Comparison of ENCODE assay signal across 8 cellular contexts in genomic region chr9:119963798-119964372, GRCh38.
DNase-seq lines count a peak whose midpoint lies in the region; ATAC-seq, FAIRE-seq and TF ChIP-seq lines count a peak whose summit lies in the region.

No MANE protein-coding gene starts in this region.

- no peak for FAIRE-seq in bronchial epithelial cell (lab: Jason Lieb, UNC)
- FAIRE-seq in GM12892 (lab: Jason Lieb, UNC) = no peak

- no peak overlapping the region for H2BK12ac ChIP-seq in mesenchymal stem cell (ENCODE audit: low read length in 2 of 2)

- no peak overlapping the region for H3K4me3 ChIP-seq in AG10803 (ENCODE audit: low read length)
- H3K4me3 ChIP-seq in MG63 = no peak overlapping the region
- H3K4me3 ChIP-seq in bronchial epithelial cell (ENCODE audit: low read depth, low read length) = no peak overlapping the region
- peak overlapping the region in 1 of 2 experiments; percentile 40 for H3K4me3 ChIP-seq in mesenchymal stem cell (ENCODE audit: insufficient read depth in 1 of 2, low read depth in 1 of 2, low read length in 2 of 2)

- peaks cover 8% of the 10 kb centered on the region for H3K4me1 ChIP-seq in mesenchymal stem cell (ENCODE audit: control insufficient read depth, insufficient read depth, low read depth, low read length)

- H3K14ac ChIP-seq in mesenchymal stem cell (ENCODE audit: low read length in 2 of 2) = no peak overlapping the region

- peak overlapping the region; percentile 30 for H3K4me2 ChIP-seq in mesenchymal stem cell (ENCODE audit: low read length, poor library complexity, severe bottlenecking)

- H2BK15ac ChIP-seq in mesenchymal stem cell (ENCODE audit: low read depth, poor library complexity, severe bottlenecking) = peak overlapping the region; percentile 85

- TF ChIP-seq CTCF in AG10803 (conservative IDR thresholded peaks at IDR 0.05; ENCODE audit: low read length) (0 out of 2 replicates have a peak, but pooled peaks have one; percentile 7), bronchial epithelial cell (IDR thresholded peaks at IDR 0.05; ENCODE audit: insufficient read depth, low read length, severe bottlenecking) (no peak)

- peak overlapping the region in 1 of 2 experiments; percentile 90 for H3K18ac ChIP-seq in mesenchymal stem cell (ENCODE audit: low read depth in 1 of 2, low read length in 2 of 2)

- no peak for TF ChIP-seq POLR2A in GM12892 (IDR thresholded peaks at IDR 0.05; ENCODE audit: low read depth, low read length)

- no peaks in the 10 kb centered on the region for H3K79me1 ChIP-seq in mesenchymal stem cell (replicated peaks; ENCODE audit: low read length, poor library complexity, severe bottlenecking)

- peak overlapping the region; percentile 97 for H3K27ac ChIP-seq in mesenchymal stem cell (ENCODE audit: low read length, poor library complexity, severe bottlenecking)

- H3K4ac ChIP-seq in mesenchymal stem cell (ENCODE audit: low read depth in 1 of 2, low read length in 2 of 2) = peak overlapping the region in 1 of 2 experiments; percentile 6

- H3K36me3 ChIP-seq in MG63 = no peaks in the 10 kb centered on the region
- no peaks in the 10 kb centered on the region for H3K36me3 ChIP-seq in bronchial epithelial cell (ENCODE audit: control insufficient read depth, insufficient read depth, low read length)
- no peaks in the 10 kb centered on the region for H3K36me3 ChIP-seq in mesenchymal stem cell (ENCODE audit: control insufficient read depth in 1 of 2, insufficient read depth in 2 of 2, low read depth in 1 of 2, low read length in 2 of 2)

- ATAC-seq in HG03108 (IDR thresholded peaks at IDR 0.05; ENCODE audit: unreplicated experiment) = no peak

- H3K27me3 ChIP-seq in MG63 (no peaks in the 10 kb centered on the region), bronchial epithelial cell (ENCODE audit: control insufficient read depth, insufficient read depth, low read length) (no peaks in the 10 kb centered on the region), mesenchymal stem cell (ENCODE audit: control insufficient read depth in 1 of 2, insufficient read depth in 1 of 2, low read length in 2 of 2) (no peaks in the 10 kb centered on the region)

- H2BK120ac ChIP-seq in mesenchymal stem cell (ENCODE audit: low read depth, low read length) = no peak overlapping the region

- H2BK5ac ChIP-seq in mesenchymal stem cell (ENCODE audit: low read depth, low read length, poor library complexity, severe bottlenecking) = peak overlapping the region; percentile 93

- H2AFZ ChIP-seq in mesenchymal stem cell (ENCODE audit: low read depth, low read length) = no peak overlapping the region

- H3K23ac ChIP-seq in mesenchymal stem cell (ENCODE audit: low read length in 2 of 2) = no peak overlapping the region

- H3K9ac ChIP-seq in mesenchymal stem cell (ENCODE audit: low read length) = peak overlapping the region; percentile 83

- H4K91ac ChIP-seq in mesenchymal stem cell (ENCODE audit: low read length) = no peak overlapping the region

- WGBS in mesenchymal stem cell = 17% methylated on average over 3 of the region's 5 CpGs

- H3K9me3 ChIP-seq in MG63 (no peaks in the 10 kb centered on the region), mesenchymal stem cell (ENCODE audit: control insufficient read depth, low read length) (peaks cover 5% of the 10 kb centered on the region)

- no peak overlapping the region for H4K8ac ChIP-seq in mesenchymal stem cell (ENCODE audit: low read length)

- DNase-seq in AG10803 (ENCODE audit: low read depth) = peak; percentile 99
- peak; percentile 86 for DNase-seq in MG63
- DNase-seq in bronchial epithelial cell (ENCODE audit: low read depth) = peak; percentile 64
- DNase-seq in mesenchymal stem cell = peak; percentile 89
- DNase-seq in activated T-cell treated with anti-CD3 and anti-CD28 coated beads, Interleukin-2, amount 50 U/mL, for 1 hour = no peak
- DNase-seq in NOMO-1 treated with DMSO at 0.1 percent for 48 hours (lab: John Stamatoyannopoulos, UW; ENCODE audit: unreplicated experiment) = no peak
- DNase-seq in GM12892 (ENCODE audit: insufficient read length) = no peak

- no peak overlapping the region for H2AK5ac ChIP-seq in mesenchymal stem cell (ENCODE audit: low read length, severe bottlenecking)

Comparison
In these comparisons a context has a peak if more than half of its experiments do, and no peak if none do; other contexts are left out.
1. DNase-seq: peak in AG10803 (single experiment), MG63 (single experiment), bronchial epithelial cell (single experiment) and mesenchymal stem cell (single experiment); none in activated T-cell treated with anti-CD3 and anti-CD28 coated beads, Interleukin-2, amount 50 U/mL, for 1 hour (single experiment), NOMO-1 treated with DMSO at 0.1 percent for 48 hours (single experiment) and GM12892 (single experiment).